Comparison of ENCODE assay signal across 1 cellular context in the genomic region with DNA sequence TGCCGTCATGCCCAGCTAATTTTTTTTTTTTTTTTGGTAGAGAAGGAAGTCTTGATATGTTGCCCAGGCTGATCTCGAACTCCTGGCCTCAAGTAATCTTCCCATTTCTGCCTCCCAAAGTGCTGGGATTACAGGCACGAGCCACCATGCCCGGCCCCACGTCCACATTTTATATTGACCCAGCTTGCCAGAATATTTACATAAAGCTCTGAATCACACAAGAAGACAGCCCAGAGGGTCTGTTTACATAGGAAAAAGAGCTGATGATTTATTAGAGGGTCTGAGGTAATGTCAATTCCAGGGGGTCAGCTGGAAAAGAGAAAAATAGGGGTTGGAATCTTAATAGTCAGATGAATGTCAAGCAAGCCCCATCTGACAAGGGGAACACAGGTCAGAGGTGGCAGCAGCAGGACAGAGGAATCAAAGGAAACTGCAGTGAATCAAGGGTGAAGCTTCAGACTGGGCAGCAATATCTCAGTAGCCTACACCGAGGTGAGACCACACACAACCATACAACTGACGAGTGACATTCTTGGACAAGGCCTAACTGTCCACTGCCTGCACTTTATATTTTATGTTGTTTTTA.
A peak's percentile ranks its signal among the peaks of the same experiment; 100 is the strongest.
TF ChIP-seq lines count a peak whose summit lies in the region.

No MANE protein-coding gene starts in this region.

TF ChIP-seq in HepG2, 621 proteins besides CTCF, POLR2A, EP300 and RAD21 (continues in another document):
- TF ChIP-seq ZNF792 (CRISPR knock-in tag; IDR thresholded peaks at IDR 0.05) (peak; percentile 44; the same call in 1 of the 2 replicates), BHLHE40 (IDR thresholded peaks at IDR 0.05; ENCODE audit: low read length) (peak; percentile 74), NR2F2 (IDR thresholded peaks at IDR 0.05; ENCODE audit: borderline replicate concordance, low read depth) (peak; percentile 63; the same call in 1 of the 2 replicates), SOX5 (CRISPR knock-in tag; IDR thresholded peaks at IDR 0.05; ENCODE audit: borderline replicate concordance) (no peak; the same call in 1 of the 2 replicates), SKI (IDR thresholded peaks at IDR 0.05; ENCODE audit: partially characterized antibody) (peak; percentile 39), ZNF460 (CRISPR knock-in tag; IDR thresholded peaks at IDR 0.05; ENCODE audit: borderline replicate concordance) (peak; percentile 97), KDM1A (CRISPR knock-in tag; IDR thresholded peaks at IDR 0.05) (0 out of 2 replicates have a peak, but pooled peaks have one; percentile 28), SALL1 (CRISPR knock-in tag; IDR thresholded peaks at IDR 0.05) (peak; percentile 70), MED1 (CRISPR knock-in tag; IDR thresholded peaks at IDR 0.05) (peak; percentile 52), RCOR2 (CRISPR knock-in tag; IDR thresholded peaks at IDR 0.05) (peak; percentile 49), AGO1 (IDR thresholded peaks at IDR 0.05; ENCODE audit: low read depth, low read length, poor library complexity, severe bottlenecking) (no peak), GFI1 (CRISPR knock-in tag; IDR thresholded peaks at IDR 0.05; ENCODE audit: borderline replicate concordance) (peak; percentile 54; the same call in 1 of the 2 replicates), MLLT10 (CRISPR knock-in tag; IDR thresholded peaks at IDR 0.05) (no peak), JUND (CRISPR knock-in tag; IDR thresholded peaks at IDR 0.05) (0 out of 2 replicates have a peak, but pooled peaks have one; percentile 30), SP4 (CRISPR knock-in tag; IDR thresholded peaks at IDR 0.05) (peak; percentile 50; the same call in 1 of the 2 replicates), TARDBP (CRISPR knock-in tag; IDR thresholded peaks at IDR 0.05) (peak; percentile 46; the same call in 1 of the 2 replicates)
- TF ChIP-seq, protein P1, sequence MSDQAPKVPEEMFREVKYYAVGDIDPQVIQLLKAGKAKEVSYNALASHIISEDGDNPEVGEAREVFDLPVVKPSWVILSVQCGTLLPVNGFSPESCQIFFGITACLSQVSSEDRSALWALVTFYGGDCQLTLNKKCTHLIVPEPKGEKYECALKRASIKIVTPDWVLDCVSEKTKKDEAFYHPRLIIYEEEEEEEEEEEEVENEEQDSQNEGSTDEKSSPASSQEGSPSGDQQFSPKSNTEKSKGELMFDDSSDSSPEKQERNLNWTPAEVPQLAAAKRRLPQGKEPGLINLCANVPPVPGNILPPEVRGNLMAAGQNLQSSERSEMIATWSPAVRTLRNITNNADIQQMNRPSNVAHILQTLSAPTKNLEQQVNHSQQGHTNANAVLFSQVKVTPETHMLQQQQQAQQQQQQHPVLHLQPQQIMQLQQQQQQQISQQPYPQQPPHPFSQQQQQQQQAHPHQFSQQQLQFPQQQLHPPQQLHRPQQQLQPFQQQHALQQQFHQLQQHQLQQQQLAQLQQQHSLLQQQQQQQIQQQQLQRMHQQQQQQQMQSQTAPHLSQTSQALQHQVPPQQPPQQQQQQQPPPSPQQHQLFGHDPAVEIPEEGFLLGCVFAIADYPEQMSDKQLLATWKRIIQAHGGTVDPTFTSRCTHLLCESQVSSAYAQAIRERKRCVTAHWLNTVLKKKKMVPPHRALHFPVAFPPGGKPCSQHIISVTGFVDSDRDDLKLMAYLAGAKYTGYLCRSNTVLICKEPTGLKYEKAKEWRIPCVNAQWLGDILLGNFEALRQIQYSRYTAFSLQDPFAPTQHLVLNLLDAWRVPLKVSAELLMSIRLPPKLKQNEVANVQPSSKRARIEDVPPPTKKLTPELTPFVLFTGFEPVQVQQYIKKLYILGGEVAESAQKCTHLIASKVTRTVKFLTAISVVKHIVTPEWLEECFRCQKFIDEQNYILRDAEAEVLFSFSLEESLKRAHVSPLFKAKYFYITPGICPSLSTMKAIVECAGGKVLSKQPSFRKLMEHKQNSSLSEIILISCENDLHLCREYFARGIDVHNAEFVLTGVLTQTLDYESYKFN (CRISPR knock-in tag; conservative IDR thresholded peaks at IDR 0.05): peak; percentile 83
- TF ChIP-seq, protein P2, sequence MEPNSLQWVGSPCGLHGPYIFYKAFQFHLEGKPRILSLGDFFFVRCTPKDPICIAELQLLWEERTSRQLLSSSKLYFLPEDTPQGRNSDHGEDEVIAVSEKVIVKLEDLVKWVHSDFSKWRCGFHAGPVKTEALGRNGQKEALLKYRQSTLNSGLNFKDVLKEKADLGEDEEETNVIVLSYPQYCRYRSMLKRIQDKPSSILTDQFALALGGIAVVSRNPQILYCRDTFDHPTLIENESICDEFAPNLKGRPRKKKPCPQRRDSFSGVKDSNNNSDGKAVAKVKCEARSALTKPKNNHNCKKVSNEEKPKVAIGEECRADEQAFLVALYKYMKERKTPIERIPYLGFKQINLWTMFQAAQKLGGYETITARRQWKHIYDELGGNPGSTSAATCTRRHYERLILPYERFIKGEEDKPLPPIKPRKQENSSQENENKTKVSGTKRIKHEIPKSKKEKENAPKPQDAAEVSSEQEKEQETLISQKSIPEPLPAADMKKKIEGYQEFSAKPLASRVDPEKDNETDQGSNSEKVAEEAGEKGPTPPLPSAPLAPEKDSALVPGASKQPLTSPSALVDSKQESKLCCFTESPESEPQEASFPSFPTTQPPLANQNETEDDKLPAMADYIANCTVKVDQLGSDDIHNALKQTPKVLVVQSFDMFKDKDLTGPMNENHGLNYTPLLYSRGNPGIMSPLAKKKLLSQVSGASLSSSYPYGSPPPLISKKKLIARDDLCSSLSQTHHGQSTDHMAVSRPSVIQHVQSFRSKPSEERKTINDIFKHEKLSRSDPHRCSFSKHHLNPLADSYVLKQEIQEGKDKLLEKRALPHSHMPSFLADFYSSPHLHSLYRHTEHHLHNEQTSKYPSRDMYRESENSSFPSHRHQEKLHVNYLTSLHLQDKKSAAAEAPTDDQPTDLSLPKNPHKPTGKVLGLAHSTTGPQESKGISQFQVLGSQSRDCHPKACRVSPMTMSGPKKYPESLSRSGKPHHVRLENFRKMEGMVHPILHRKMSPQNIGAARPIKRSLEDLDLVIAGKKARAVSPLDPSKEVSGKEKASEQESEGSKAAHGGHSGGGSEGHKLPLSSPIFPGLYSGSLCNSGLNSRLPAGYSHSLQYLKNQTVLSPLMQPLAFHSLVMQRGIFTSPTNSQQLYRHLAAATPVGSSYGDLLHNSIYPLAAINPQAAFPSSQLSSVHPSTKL (CRISPR knock-in tag; IDR thresholded peaks at IDR 0.05): peak; percentile 75; the same call in 1 of the 2 replicates
- TF ChIP-seq, protein P3, sequence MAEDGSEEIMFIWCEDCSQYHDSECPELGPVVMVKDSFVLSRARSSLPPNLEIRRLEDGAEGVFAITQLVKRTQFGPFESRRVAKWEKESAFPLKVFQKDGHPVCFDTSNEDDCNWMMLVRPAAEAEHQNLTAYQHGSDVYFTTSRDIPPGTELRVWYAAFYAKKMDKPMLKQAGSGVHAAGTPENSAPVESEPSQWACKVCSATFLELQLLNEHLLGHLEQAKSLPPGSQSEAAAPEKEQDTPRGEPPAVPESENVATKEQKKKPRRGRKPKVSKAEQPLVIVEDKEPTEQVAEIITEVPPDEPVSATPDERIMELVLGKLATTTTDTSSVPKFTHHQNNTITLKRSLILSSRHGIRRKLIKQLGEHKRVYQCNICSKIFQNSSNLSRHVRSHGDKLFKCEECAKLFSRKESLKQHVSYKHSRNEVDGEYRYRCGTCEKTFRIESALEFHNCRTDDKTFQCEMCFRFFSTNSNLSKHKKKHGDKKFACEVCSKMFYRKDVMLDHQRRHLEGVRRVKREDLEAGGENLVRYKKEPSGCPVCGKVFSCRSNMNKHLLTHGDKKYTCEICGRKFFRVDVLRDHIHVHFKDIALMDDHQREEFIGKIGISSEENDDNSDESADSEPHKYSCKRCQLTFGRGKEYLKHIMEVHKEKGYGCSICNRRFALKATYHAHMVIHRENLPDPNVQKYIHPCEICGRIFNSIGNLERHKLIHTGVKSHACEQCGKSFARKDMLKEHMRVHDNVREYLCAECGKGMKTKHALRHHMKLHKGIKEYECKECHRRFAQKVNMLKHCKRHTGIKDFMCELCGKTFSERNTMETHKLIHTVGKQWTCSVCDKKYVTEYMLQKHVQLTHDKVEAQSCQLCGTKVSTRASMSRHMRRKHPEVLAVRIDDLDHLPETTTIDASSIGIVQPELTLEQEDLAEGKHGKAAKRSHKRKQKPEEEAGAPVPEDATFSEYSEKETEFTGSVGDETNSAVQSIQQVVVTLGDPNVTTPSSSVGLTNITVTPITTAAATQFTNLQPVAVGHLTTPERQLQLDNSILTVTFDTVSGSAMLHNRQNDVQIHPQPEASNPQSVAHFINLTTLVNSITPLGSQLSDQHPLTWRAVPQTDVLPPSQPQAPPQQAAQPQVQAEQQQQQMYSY (CRISPR knock-in tag; IDR thresholded peaks at IDR 0.05): peak; percentile 83
- TF ChIP-seq, protein P4, sequence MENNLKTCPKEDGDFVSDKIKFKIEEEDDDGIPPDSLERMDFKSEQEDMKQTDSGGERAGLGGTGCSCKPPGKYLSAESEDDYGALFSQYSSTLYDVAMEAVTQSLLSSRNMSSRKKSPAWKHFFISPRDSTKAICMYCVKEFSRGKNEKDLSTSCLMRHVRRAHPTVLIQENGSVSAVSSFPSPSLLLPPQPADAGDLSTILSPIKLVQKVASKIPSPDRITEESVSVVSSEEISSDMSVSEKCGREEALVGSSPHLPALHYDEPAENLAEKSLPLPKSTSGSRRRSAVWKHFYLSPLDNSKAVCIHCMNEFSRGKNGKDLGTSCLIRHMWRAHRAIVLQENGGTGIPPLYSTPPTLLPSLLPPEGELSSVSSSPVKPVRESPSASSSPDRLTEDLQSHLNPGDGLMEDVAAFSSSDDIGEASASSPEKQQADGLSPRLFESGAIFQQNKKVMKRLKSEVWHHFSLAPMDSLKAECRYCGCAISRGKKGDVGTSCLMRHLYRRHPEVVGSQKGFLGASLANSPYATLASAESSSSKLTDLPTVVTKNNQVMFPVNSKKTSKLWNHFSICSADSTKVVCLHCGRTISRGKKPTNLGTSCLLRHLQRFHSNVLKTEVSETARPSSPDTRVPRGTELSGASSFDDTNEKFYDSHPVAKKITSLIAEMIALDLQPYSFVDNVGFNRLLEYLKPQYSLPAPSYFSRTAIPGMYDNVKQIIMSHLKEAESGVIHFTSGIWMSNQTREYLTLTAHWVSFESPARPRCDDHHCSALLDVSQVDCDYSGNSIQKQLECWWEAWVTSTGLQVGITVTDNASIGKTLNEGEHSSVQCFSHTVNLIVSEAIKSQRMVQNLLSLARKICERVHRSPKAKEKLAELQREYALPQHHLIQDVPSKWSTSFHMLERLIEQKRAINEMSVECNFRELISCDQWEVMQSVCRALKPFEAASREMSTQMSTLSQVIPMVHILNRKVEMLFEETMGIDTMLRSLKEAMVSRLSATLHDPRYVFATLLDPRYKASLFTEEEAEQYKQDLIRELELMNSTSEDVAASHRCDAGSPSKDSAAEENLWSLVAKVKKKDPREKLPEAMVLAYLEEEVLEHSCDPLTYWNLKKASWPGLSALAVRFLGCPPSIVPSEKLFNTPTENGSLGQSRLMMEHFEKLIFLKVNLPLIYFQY (CRISPR knock-in tag; IDR thresholded peaks at IDR 0.05; ENCODE audit: borderline replicate concordance): peak; percentile 62; the same call in 1 of the 2 replicates
- TF ChIP-seq, protein P5, sequence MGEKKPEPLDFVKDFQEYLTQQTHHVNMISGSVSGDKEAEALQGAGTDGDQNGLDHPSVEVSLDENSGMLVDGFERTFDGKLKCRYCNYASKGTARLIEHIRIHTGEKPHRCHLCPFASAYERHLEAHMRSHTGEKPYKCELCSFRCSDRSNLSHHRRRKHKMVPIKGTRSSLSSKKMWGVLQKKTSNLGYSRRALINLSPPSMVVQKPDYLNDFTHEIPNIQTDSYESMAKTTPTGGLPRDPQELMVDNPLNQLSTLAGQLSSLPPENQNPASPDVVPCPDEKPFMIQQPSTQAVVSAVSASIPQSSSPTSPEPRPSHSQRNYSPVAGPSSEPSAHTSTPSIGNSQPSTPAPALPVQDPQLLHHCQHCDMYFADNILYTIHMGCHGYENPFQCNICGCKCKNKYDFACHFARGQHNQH (CRISPR knock-in tag; IDR thresholded peaks at IDR 0.05): peak; percentile 85
- TF ChIP-seq, protein P6, sequence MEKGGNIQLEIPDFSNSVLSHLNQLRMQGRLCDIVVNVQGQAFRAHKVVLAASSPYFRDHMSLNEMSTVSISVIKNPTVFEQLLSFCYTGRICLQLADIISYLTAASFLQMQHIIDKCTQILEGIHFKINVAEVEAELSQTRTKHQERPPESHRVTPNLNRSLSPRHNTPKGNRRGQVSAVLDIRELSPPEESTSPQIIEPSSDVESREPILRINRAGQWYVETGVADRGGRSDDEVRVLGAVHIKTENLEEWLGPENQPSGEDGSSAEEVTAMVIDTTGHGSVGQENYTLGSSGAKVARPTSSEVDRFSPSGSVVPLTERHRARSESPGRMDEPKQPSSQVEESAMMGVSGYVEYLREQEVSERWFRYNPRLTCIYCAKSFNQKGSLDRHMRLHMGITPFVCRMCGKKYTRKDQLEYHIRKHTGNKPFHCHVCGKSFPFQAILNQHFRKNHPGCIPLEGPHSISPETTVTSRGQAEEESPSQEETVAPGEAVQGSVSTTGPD (CRISPR knock-in tag; IDR thresholded peaks at IDR 0.05): no peak; the same call in none of the 2 replicates
- TF ChIP-seq, protein P7, sequence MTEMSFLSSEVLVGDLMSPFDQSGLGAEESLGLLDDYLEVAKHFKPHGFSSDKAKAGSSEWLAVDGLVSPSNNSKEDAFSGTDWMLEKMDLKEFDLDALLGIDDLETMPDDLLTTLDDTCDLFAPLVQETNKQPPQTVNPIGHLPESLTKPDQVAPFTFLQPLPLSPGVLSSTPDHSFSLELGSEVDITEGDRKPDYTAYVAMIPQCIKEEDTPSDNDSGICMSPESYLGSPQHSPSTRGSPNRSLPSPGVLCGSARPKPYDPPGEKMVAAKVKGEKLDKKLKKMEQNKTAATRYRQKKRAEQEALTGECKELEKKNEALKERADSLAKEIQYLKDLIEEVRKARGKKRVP (CRISPR knock-in tag; IDR thresholded peaks at IDR 0.05): 0 out of 4 replicates have a peak, but pooled peaks of 1 of the 2 experiments have one; percentile 11
- TF ChIP-seq, protein P8, sequence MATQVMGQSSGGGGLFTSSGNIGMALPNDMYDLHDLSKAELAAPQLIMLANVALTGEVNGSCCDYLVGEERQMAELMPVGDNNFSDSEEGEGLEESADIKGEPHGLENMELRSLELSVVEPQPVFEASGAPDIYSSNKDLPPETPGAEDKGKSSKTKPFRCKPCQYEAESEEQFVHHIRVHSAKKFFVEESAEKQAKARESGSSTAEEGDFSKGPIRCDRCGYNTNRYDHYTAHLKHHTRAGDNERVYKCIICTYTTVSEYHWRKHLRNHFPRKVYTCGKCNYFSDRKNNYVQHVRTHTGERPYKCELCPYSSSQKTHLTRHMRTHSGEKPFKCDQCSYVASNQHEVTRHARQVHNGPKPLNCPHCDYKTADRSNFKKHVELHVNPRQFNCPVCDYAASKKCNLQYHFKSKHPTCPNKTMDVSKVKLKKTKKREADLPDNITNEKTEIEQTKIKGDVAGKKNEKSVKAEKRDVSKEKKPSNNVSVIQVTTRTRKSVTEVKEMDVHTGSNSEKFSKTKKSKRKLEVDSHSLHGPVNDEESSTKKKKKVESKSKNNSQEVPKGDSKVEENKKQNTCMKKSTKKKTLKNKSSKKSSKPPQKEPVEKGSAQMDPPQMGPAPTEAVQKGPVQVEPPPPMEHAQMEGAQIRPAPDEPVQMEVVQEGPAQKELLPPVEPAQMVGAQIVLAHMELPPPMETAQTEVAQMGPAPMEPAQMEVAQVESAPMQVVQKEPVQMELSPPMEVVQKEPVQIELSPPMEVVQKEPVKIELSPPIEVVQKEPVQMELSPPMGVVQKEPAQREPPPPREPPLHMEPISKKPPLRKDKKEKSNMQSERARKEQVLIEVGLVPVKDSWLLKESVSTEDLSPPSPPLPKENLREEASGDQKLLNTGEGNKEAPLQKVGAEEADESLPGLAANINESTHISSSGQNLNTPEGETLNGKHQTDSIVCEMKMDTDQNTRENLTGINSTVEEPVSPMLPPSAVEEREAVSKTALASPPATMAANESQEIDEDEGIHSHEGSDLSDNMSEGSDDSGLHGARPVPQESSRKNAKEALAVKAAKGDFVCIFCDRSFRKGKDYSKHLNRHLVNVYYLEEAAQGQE (IDR thresholded peaks at IDR 0.05; ENCODE audit: borderline replicate concordance in 1 of 2, low read depth in 1 of 2, low read length in 2 of 2): peak in 1 of 2 experiments; percentile 37; a peak in 1 of 4 replicates
